In the genomic region with DNA sequence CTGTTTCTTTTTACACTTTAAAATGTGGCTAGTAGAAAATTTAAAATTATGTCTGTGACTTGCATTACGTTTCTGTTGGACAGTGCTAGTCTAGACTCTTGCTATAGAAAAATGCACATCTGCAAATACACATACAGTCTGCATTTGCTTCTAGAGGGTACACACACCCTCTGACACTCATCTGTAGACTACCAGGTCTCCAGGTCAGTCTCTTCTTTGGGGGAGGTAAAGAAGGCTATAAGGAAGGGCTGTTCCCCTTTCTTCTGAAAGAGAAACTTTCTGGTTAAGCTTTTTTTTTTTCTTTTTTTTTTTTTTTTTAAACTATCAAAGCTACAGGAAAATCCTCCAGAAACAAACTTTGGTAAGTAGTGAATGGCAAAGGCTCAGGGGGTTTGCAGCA, we compare ENCODE assay signal across 25 cellular contexts.
"Had no signal": no experiment of that assay in that cellular context is flagged by ENCODE, and none has a peak within 500 bp of the region (broad histone marks: within the 10 kb centered on the region; RNA-seq: fewer than 3 reads in every experiment).

No MANE protein-coding gene starts in this region.

- H3K27me3 ChIP-seq: neutrophil, right atrium auricular region, right lobe of liver, suprapubic skin, tibial artery, upper lobe of right lung had no signal

- H3K4me3 ChIP-seq: left ventricle myocardium inferior, lung, neural progenitor cell, right atrium auricular region, right lobe of liver, skin epidermis, suprapubic skin, thoracic aorta, tibial artery, upper lobe of right lung had no signal

- H2AFZ ChIP-seq: neural progenitor cell, parathyroid adenoma had no signal

- H3K9ac ChIP-seq: neural progenitor cell, parathyroid adenoma had no signal

- H3K27ac ChIP-seq: left ventricle myocardium inferior, neural progenitor cell, neutrophil, parathyroid adenoma, right atrium auricular region, right lobe of liver, skin epidermis, suprapubic skin, thoracic aorta, tibial artery, upper lobe of right lung had no signal

- H3K79me2 ChIP-seq: parathyroid adenoma had no signal

- H3K9me3 ChIP-seq: left ventricle myocardium inferior, neutrophil, right atrium auricular region, right lobe of liver, suprapubic skin, thoracic aorta, tibial artery, upper lobe of right lung had no signal

- ATAC-seq: natural killer cell; right lobe of liver; stimulated activated naive CD8-positive, alpha-beta T cell treated with anti-CD3 and anti-CD28 coated beads, Interleukin-15, Interleukin-2, amounts not matched to agents 100 U/mL and 50 U/mL, for 24 hours; upper lobe of right lung had no signal

- DNase-seq: islet precursor cell; left ventricle myocardium inferior; mesendoderm; naive B cell; natural killer cell; nephron progenitor cell; occipital lobe; right lobe of liver; stimulated activated CD4-positive, alpha-beta T cell treated with anti-CD3 and anti-CD28 coated beads, Interleukin-12 subunit alpha, Interleukin-12 subunit beta, amount 100 ng/mL, for 4 hours; stimulated activated CD4-positive, alpha-beta T cell treated with anti-CD3 and anti-CD28 coated beads, Interleukin-15, amount 100 ng/mL, for 24 hours; stimulated activated CD4-positive, alpha-beta T cell treated with anti-CD3 and anti-CD28 coated beads, Interleukin-2, amount 100 ng/mL, for 24 hours; stimulated activated CD4-positive, alpha-beta T cell treated with anti-CD3 and anti-CD28 coated beads, Interleukin-4, amount 100 ng/mL, for 1 hour; stimulated activated naive B cell treated with anti-CD40 and anti-IgM and Interleukin-4, amounts not matched to agents 10 μg/mL and 1 μg/mL and 100 μg/mL, for 72 hours; stimulated activated naive CD8-positive, alpha-beta T cell treated with anti-CD3 and anti-CD28 coated beads, Interleukin-15, Interleukin-2, amounts not matched to agents 100 U/mL and 50 U/mL, for 24 hours; tibial artery; trophoblast cell; upper lobe of right lung had no signal

- H3K4me1 ChIP-seq: parathyroid adenoma, right lobe of liver, suprapubic skin, tibial artery, upper lobe of right lung had no signal

- H3K36me3 ChIP-seq: neural progenitor cell, neutrophil, right atrium auricular region, right lobe of liver, suprapubic skin, thoracic aorta, upper lobe of right lung had no signal
